ENCODE assay signal across 10 cellular contexts in the genomic region with DNA sequence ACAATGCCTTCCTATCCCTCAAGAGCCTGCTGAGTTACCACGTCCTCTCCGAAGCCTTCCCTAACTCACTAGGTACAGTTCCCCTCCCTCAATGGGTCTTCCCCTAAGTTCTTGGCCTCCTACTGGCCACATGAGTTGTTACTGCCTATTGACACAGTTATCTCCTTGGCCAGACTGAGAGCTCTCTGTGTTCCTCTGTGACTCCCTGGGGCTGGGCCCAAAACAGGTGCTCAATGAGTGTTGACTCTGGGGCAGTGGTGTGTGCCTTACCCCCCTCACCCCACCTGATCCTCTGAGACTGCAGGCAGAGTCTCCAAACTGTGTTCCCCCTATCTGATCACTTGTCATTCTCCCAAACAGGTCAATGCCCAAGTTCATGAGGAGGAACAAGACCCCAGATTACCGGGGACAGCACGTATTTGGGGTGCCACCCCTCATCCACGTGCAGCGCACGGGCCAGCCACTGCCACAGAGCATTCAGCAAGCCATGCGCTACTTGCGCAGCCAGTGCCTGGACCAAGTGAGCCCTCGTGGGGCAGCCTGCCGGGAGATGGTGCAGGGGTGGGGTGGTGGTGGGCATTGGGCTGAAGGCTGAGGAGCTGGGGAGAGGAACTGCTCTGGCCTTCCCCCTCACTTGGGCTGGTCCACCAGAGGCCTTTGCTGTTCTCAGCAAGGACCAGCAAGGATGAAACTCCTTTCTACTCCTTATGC.
A peak's percentile ranks its signal among the peaks of the same experiment; 100 is the strongest.
DNase-seq lines count a peak whose midpoint lies in the region; ATAC-seq and TF ChIP-seq lines count a peak whose summit lies in the region.
"Had no signal": no experiment of that assay in that cellular context is flagged by ENCODE, and none has a peak within 500 bp of the region (broad histone marks: within the 10 kb centered on the region; RNA-seq: fewer than 3 reads in every experiment).

No MANE protein-coding gene starts in this region.

- in situ Hi-C loops in astrocyte of the cerebellum (cut with HindIII; ENCODE audit: low sequenced_read_pairs), result no loop called here

- H3K4me3 ChIP-seq in AG09309 (ENCODE audit: control insufficient read depth, low read depth, low read length) (no peak overlapping the region), astrocyte of the cerebellum (ENCODE audit: low read depth, low read length) (no peak overlapping the region), aorta (ENCODE audit: low read length in 2 of 2) (no peak overlapping the region)

- CTCF ChIA-PET in HEK293T (lab: Yijun Ruan, JAX), result interaction anchor here (0.7 to 1.1 kb wide), 2 partner anchors 14 to 15 kb away, joined by 3 to 4 read pairs; no protein-coding TSS in a partner anchor

- DNase-seq in AG09309 (ENCODE audit: low read depth) (no peak), HEK293T (ENCODE audit: extremely low spot score) (peak; percentile 49), astrocyte of the cerebellum (ENCODE audit: low read depth) (no peak), iPS-NIHi7 (ENCODE audit: extremely low spot score) (peak; percentile 36), aorta (no peak), KG1 (lab: John Stamatoyannopoulos, UW) (no peak), T-helper 2 cell (no peak)
- no peak for DNase-seq in activated CD4-positive, alpha-beta T cell treated with anti-CD3 and anti-CD28 coated beads for 1 hour
- DNase-seq: NCI-H226, T1000 had no signal

- intact Hi-C loops in aorta (cut with DNase I), result no loop called here

- POLR2A ChIA-PET in HEK293T (lab: Yijun Ruan, JAX), result no interaction called here

- TF ChIP-seq CTCF in AG09309 (IDR thresholded peaks at IDR 0.05; ENCODE audit: control insufficient read depth, insufficient read depth, low read depth, low read length, missing control alignments), result peak; percentile 41
- TF ChIP-seq CTCF in astrocyte of the cerebellum (IDR thresholded peaks at IDR 0.05; ENCODE audit: low read depth, low read length, missing control alignments), result peak; percentile 33

- ATAC-seq in aorta (ENCODE audit: low FRiP score), result no peak

- no peak overlapping the region for H3K27ac ChIP-seq in aorta (ENCODE audit: low read depth in 1 of 2, low read length in 2 of 2)

- WGBS in aorta, 2 donors, result 86 to 95% methylated on average over 11 of the region's 11 CpGs

- H3K27me3 ChIP-seq in aorta (ENCODE audit: control insufficient read depth in 1 of 2, insufficient read depth in 2 of 2, low read length in 1 of 2), result no peaks in the 10 kb centered on the region

- no peaks in the 10 kb centered on the region for H3K9me3 ChIP-seq in aorta (ENCODE audit: control insufficient read depth, low read length)

- no peaks in the 10 kb centered on the region for H3K4me1 ChIP-seq in aorta (ENCODE audit: control insufficient read depth in 1 of 2, insufficient read depth in 2 of 2, low read length in 2 of 2)

- no peaks in the 10 kb centered on the region for H3K36me3 ChIP-seq in aorta (ENCODE audit: control insufficient read depth in 1 of 2, insufficient read depth in 2 of 2, low read length in 1 of 2)

TF ChIP-seq in HEK293T, 16 proteins besides CTCF, POLR2A, EP300 and RAD21:
- no peak for TF ChIP-seq FOXK2 (IDR thresholded peaks at IDR 0.05)
- no peak for TF ChIP-seq NFRKB (IDR thresholded peaks at IDR 0.05)
- TF ChIP-seq SUZ12 (IDR thresholded peaks at IDR 0.05), result no peak
- TF ChIP-seq L3MBTL2 (conservative IDR thresholded peaks at IDR 0.05), result no peak
- no peak for TF ChIP-seq SP1 (IDR thresholded peaks at IDR 0.05)
- TF ChIP-seq FOXA1 (IDR thresholded peaks at IDR 0.05), result no peak
- no peak for TF ChIP-seq ELF4 (IDR thresholded peaks at IDR 0.05)
- no peak for TF ChIP-seq HDGF (IDR thresholded peaks at IDR 0.05; ENCODE audit: borderline replicate concordance)
- no peak for TF ChIP-seq FOXM1 (IDR thresholded peaks at IDR 0.05; ENCODE audit: borderline replicate concordance)
- no peak for TF ChIP-seq BHLHE40 (IDR thresholded peaks at IDR 0.05; ENCODE audit: borderline replicate concordance)
- no peak for TF ChIP-seq ZNF384 (IDR thresholded peaks at IDR 0.05)
- no peak for TF ChIP-seq LEF1 (IDR thresholded peaks at IDR 0.05; ENCODE audit: borderline replicate concordance)
- no peak for TF ChIP-seq ARNT (IDR thresholded peaks at IDR 0.05)
- TF ChIP-seq, protein P1, sequence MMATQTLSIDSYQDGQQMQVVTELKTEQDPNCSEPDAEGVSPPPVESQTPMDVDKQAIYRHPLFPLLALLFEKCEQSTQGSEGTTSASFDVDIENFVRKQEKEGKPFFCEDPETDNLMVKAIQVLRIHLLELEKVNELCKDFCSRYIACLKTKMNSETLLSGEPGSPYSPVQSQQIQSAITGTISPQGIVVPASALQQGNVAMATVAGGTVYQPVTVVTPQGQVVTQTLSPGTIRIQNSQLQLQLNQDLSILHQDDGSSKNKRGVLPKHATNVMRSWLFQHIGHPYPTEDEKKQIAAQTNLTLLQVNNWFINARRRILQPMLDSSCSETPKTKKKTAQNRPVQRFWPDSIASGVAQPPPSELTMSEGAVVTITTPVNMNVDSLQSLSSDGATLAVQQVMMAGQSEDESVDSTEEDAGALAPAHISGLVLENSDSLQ (IDR thresholded peaks at IDR 0.05), result no peak

Comparison
In these comparisons a context has a peak if more than half of its experiments do, and no peak if none do; other contexts are left out.
1. DNase-seq: peak in HEK293T (single experiment) and iPS-NIHi7 (single experiment); none in AG09309 (single experiment), astrocyte of the cerebellum (single experiment), aorta (0 of 2), activated CD4-positive, alpha-beta T cell treated with anti-CD3 and anti-CD28 coated beads for 1 hour (single experiment), KG1 (single experiment) and T-helper 2 cell (0 of 5).